25 cellular contexts compared by ENCODE assay signal in genomic region chr6:158556113-158556512, GRCh38.
"Had no signal": no experiment of that assay in that cellular context is flagged by ENCODE, and none has a peak within 500 bp of the region (broad histone marks: within the 10 kb centered on the region; RNA-seq: fewer than 3 reads in every experiment).

No MANE protein-coding gene starts in this region.

- H3K4me1 ChIP-seq: breast epithelium had no signal

- ATAC-seq: activated CD4-positive, CD25-positive, alpha-beta regulatory T cell treated with anti-CD3 and anti-CD28 coated beads, Interleukin-2, amount 50 U/mL, for 24 hours; activated T-cell treated with anti-CD3 and anti-CD28 coated beads, Interleukin-2, amount 50 U/mL, for 72 hours; heart right ventricle; left lobe of liver; natural killer cell had no signal

- H3K9ac ChIP-seq: parathyroid adenoma had no signal

- H3K27me3 Mint-ChIP-seq: central memory CD8-positive, alpha-beta T cell had no signal

- H3K4me3 Mint-ChIP-seq: activated CD4-positive, alpha-beta memory T cell treated with anti-CD3 and anti-CD28 coated beads, Interleukin-2, amount 10 ng/mL, durations not matched to agents 7 days and 5 days; activated CD4-positive, alpha-beta T cell treated with anti-CD3 and anti-CD28 coated beads, Interleukin-2, amount 10 ng/mL, durations not matched to agents 24 days and 14 days; activated naive CD4-positive, alpha-beta T cell treated with anti-CD3 and anti-CD28 coated beads for 36 hours; activated naive CD8-positive, alpha-beta T cell treated with anti-CD3 and anti-CD28 coated beads, Interleukin-2, amount 10 ng/mL, durations not matched to agents 7 days and 5 days; activated T-cell treated with anti-CD3 and anti-CD28 coated beads, Interleukin-2, amount 50 U/mL, for 72 hours; central memory CD8-positive, alpha-beta T cell; endodermal cell; natural killer cell had no signal

- H2AFZ ChIP-seq: parathyroid adenoma had no signal

- H3K27me3 ChIP-seq: breast epithelium, heart right ventricle, sigmoid colon, thyroid gland had no signal

- H3K36me3 ChIP-seq: breast epithelium, heart right ventricle, sigmoid colon, thyroid gland had no signal

- H3K36me3 Mint-ChIP-seq: activated naive CD8-positive, alpha-beta T cell treated with anti-CD3 and anti-CD28 coated beads, Interleukin-2, amount 10 ng/mL, durations not matched to agents 7 days and 5 days; natural killer cell had no signal

- FAIRE-seq: colon had no signal

- H3K4me3 ChIP-seq: breast epithelium, heart right ventricle, lung, sigmoid colon, smooth muscle cell, thyroid gland had no signal

- H3K9me3 ChIP-seq: breast epithelium, heart right ventricle, sigmoid colon, thyroid gland had no signal

- H3K27ac ChIP-seq: breast epithelium, parathyroid adenoma, sigmoid colon, thyroid gland had no signal

- DNase-seq: activated CD4-positive, alpha-beta memory T cell treated with anti-CD3 and anti-CD28 coated beads, Interleukin-2, amount 10 ng/mL, durations not matched to agents 7 days and 5 days; activated CD4-positive, alpha-beta T cell treated with anti-CD3 and anti-CD28 coated beads, Interleukin-2, amount 10 ng/mL, durations not matched to agents 24 days and 14 days; activated effector memory CD4-positive, alpha-beta T cell treated with Interleukin-2 at 50 U/mL for 16 hours; activated naive CD4-positive, alpha-beta T cell treated with anti-CD3 and anti-CD28 coated beads for 36 hours; activated naive CD8-positive, alpha-beta T cell treated with anti-CD3 and anti-CD28 coated beads, Interleukin-2, amount 10 ng/mL, durations not matched to agents 7 days and 5 days; activated T-cell treated with anti-CD3 and anti-CD28 coated beads, Interleukin-2, amount 50 U/mL, for 72 hours; amniotic stem cell; endodermal cell; erythroblast; foreskin fibroblast; heart right ventricle; natural killer cell; sigmoid colon; stimulated activated CD4-positive, alpha-beta T cell treated with anti-CD3 and anti-CD28 coated beads, Interleukin-4, amount 100 ng/mL, for 1 hour; stimulated activated naive CD4-positive, alpha-beta T cell treated with Interleukin-2 at 50 U/mL for 16 hours; T-helper 9 cell; thyroid gland had no signal

- H3K27ac Mint-ChIP-seq: activated CD4-positive, alpha-beta memory T cell treated with anti-CD3 and anti-CD28 coated beads, Interleukin-2, amount 10 ng/mL, durations not matched to agents 7 days and 5 days; activated CD4-positive, alpha-beta T cell treated with anti-CD3 and anti-CD28 coated beads, Interleukin-2, amount 10 ng/mL, durations not matched to agents 24 days and 14 days; activated naive CD4-positive, alpha-beta T cell treated with anti-CD3 and anti-CD28 coated beads for 36 hours; activated naive CD8-positive, alpha-beta T cell treated with anti-CD3 and anti-CD28 coated beads, Interleukin-2, amount 10 ng/mL, durations not matched to agents 7 days and 5 days; activated T-cell treated with anti-CD3 and anti-CD28 coated beads, Interleukin-2, amount 50 U/mL, for 72 hours; endodermal cell; natural killer cell had no signal

- H3K4me2 ChIP-seq: smooth muscle cell had no signal

- H3K9me3 Mint-ChIP-seq: activated CD4-positive, alpha-beta memory T cell treated with anti-CD3 and anti-CD28 coated beads, Interleukin-2, amount 10 ng/mL, durations not matched to agents 7 days and 5 days; activated CD4-positive, alpha-beta T cell treated with anti-CD3 and anti-CD28 coated beads, Interleukin-2, amount 10 ng/mL, durations not matched to agents 24 days and 14 days; activated naive CD4-positive, alpha-beta T cell treated with anti-CD3 and anti-CD28 coated beads for 36 hours; activated naive CD8-positive, alpha-beta T cell treated with anti-CD3 and anti-CD28 coated beads, Interleukin-2, amount 10 ng/mL, durations not matched to agents 7 days and 5 days; activated T-cell treated with anti-CD3 and anti-CD28 coated beads, Interleukin-2, amount 50 U/mL, for 72 hours; central memory CD8-positive, alpha-beta T cell; endodermal cell; natural killer cell had no signal
